Comparison of ENCODE assay signal across 13 cellular contexts in the genomic region with DNA sequence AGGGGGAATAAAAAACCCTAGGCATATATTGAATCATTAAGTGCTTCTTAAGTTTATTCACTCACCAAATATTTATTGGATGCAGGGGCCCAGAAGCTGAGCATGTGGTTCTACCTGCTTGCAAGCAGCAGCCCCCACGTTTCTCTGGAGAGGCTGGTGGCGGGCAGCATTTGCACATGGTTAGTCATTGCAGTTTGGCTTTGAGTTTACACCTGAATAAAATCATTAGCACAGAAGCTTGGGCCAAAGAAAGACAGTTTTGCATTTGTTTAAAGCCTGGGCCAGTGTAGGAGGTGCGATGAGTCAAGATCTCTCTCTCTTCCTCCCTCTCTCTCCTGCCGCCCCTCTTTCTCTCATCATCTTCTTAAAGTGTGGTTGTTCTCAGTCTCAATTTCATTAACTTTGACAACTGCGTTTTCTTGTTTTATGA.
DNase-seq lines count a peak whose midpoint lies in the region; ATAC-seq, FAIRE-seq and TF ChIP-seq lines count a peak whose summit lies in the region.
"Had no signal": no experiment of that assay in that cellular context is flagged by ENCODE, and none has a peak within 500 bp of the region (broad histone marks: within the 10 kb centered on the region; RNA-seq: fewer than 3 reads in every experiment).

No MANE protein-coding gene starts in this region.

- peaks cover 7% of the 10 kb centered on the region for H3K4me1 Mint-ChIP-seq in activated naive CD4-positive, alpha-beta T cell treated with anti-CD3 and anti-CD28 coated beads, Interleukin-2, amount 50 U/mL, for 24 hours
- H3K4me1 Mint-ChIP-seq in nephron: peaks cover 79% of the 10 kb centered on the region
- H3K4me1 Mint-ChIP-seq: stimulated activated naive B cell treated with anti-CD40 and anti-IgM and Interleukin-4, amounts not matched to agents 10 μg/mL and 1 μg/mL and 100 μg/mL, for 72 hours had no signal

- no peak overlapping the region for H3K4me3 Mint-ChIP-seq in activated naive CD4-positive, alpha-beta T cell treated with anti-CD3 and anti-CD28 coated beads, Interleukin-2, amount 50 U/mL, for 24 hours
- H3K4me3 Mint-ChIP-seq in nephron: peak overlapping the region in 2 of 3 experiments; percentile 46 to 64
- H3K4me3 Mint-ChIP-seq: stimulated activated naive B cell treated with anti-CD40 and anti-IgM and Interleukin-4, amounts not matched to agents 10 μg/mL and 1 μg/mL and 100 μg/mL, for 72 hours had no signal

- TF ChIP-seq CTCF in H1 (IDR thresholded peaks at IDR 0.05; ENCODE audit: control extremely low read depth in 1 of 3, insufficient read depth in 1 of 3, low read depth in 1 of 3, low read length in 3 of 3) (no peak), nephron (IDR thresholded peaks at IDR 0.05; ENCODE audit: unreplicated experiment in 3 of 3) (no peak), thoracic aorta (IDR thresholded peaks at IDR 0.05) (no peak), psoas muscle (IDR thresholded peaks at IDR 0.05) (no peak), A673 (conservative IDR thresholded peaks at IDR 0.05; ENCODE audit: low read depth, low read length) (no peak)

- TF ChIP-seq POLR2A in H1 (IDR thresholded peaks at IDR 0.05; ENCODE audit: control extremely low read depth in 1 of 2, low read depth in 2 of 2, low read length in 2 of 2): peak in 1 of 2 experiments; percentile 39; a peak in 2 of 3 replicates

- peaks cover 0 to 41% of the 10 kb centered on the region in 2 experiments; a peak in 3 of 4 replicates for H3K79me2 ChIP-seq in H1 (ENCODE audit: control insufficient read depth in 1 of 2, insufficient read depth in 2 of 2, low read length in 2 of 2)

- peak overlapping the region; percentile 63; the same call in 1 of the 2 replicates for H3K27ac ChIP-seq in H1 (ENCODE audit: low read depth, low read length)
- peak overlapping the region; percentile 29 to 59 for H3K27ac ChIP-seq in thoracic aorta
- no peak overlapping the region for H3K27ac ChIP-seq in psoas muscle
- H3K27ac ChIP-seq in A673 (ENCODE audit: low read depth, low read length, poor library complexity, severe bottlenecking): no peak overlapping the region

- H3K27me3 ChIP-seq in H1 (replicated peaks in 1 of 4; ENCODE audit: control insufficient read depth in 3 of 4, extremely low read depth in 1 of 4, insufficient read depth in 3 of 4, low read length in 3 of 4) (no peaks in the 10 kb centered on the region), thoracic aorta (replicated peaks; ENCODE audit: insufficient read depth) (no peaks in the 10 kb centered on the region), psoas muscle (ENCODE audit: insufficient read depth in 3 of 3, low read length in 2 of 3) (no peaks in the 10 kb centered on the region), A673 (replicated peaks; ENCODE audit: insufficient read depth, low read depth, low read length, poor library complexity) (no peaks in the 10 kb centered on the region)

- peak overlapping the region; percentile 34 for H2BK120ac ChIP-seq in H1 (replicated peaks; ENCODE audit: low read depth, low read length)

- POLR2A ChIA-PET in H1 (lab: Charles Lee; ENCODE audit: partially characterized antibody) (interaction anchor here (0.7 to 2.5 kb wide), 8 partner anchors 9 to 92 kb away, joined by 3 to 15 read pairs (median 3); no protein-coding TSS in a partner anchor), A673 (lab: Charles Lee; ENCODE audit: low non-redundant PET) (no interaction called here)

- H3K9me3 Mint-ChIP-seq in activated naive CD4-positive, alpha-beta T cell treated with anti-CD3 and anti-CD28 coated beads, Interleukin-2, amount 50 U/mL, for 24 hours: no peaks in the 10 kb centered on the region
- peaks cover 6% of the 10 kb centered on the region for H3K9me3 Mint-ChIP-seq in nephron

- no peak overlapping the region for H3K4ac ChIP-seq in H1 (replicated peaks; ENCODE audit: insufficient read length, low read depth, low read length)

- peak overlapping the region; percentile 96 for H3K18ac ChIP-seq in H1 (ENCODE audit: extremely low read depth, low read length)

- H3K23me2 ChIP-seq in H1 (ENCODE audit: low read depth, low read length): no peaks in the 10 kb centered on the region

- H2BK5ac ChIP-seq in H1 (ENCODE audit: low read depth, low read length): peak overlapping the region; percentile 97; the same call in 1 of the 2 replicates

- H3K27me3 Mint-ChIP-seq in activated naive CD4-positive, alpha-beta T cell treated with anti-CD3 and anti-CD28 coated beads, Interleukin-2, amount 50 U/mL, for 24 hours: no peaks in the 10 kb centered on the region
- H3K27me3 Mint-ChIP-seq in nephron (ENCODE audit: low read depth): no peaks in the 10 kb centered on the region

- 0 out of 2 replicates have a peak overlapping the region, but pooled peaks have one; percentile 1 for H2BK20ac ChIP-seq in H1 (ENCODE audit: low read length)

- peak overlapping the region; percentile 56; the same call in 1 of the 2 replicates for H2BK12ac ChIP-seq in H1 (ENCODE audit: low read depth, low read length)

- no peak overlapping the region for H2AK5ac ChIP-seq in H1 (ENCODE audit: low read depth, low read length)

- peak; percentile 28 for FAIRE-seq in H1 (lab: Jason Lieb, UNC)

- peak overlapping the region; percentile 2 for H3K27ac Mint-ChIP-seq in activated naive CD4-positive, alpha-beta T cell treated with anti-CD3 and anti-CD28 coated beads, Interleukin-2, amount 50 U/mL, for 24 hours
- peak overlapping the region; percentile 91 to 96 (median 95) for H3K27ac Mint-ChIP-seq in nephron
- H3K27ac Mint-ChIP-seq: stimulated activated naive B cell treated with anti-CD40 and anti-IgM and Interleukin-4, amounts not matched to agents 10 μg/mL and 1 μg/mL and 100 μg/mL, for 72 hours had no signal

- no peak overlapping the region for H3K56ac ChIP-seq in H1 (replicated peaks; ENCODE audit: insufficient read length, low read depth, low read length)

- no peak overlapping the region for H2AFZ ChIP-seq in H1 (ENCODE audit: low read length)

- no TSS peak for BruUV-seq in A673 (replicated peaks; lab: Mats Ljungman, UMichigan)

- peaks cover 4% of the 10 kb centered on the region; the same call in 1 of the 2 replicates for H3K79me1 ChIP-seq in H1 (ENCODE audit: low read depth, low read length)

- no peaks in the 10 kb centered on the region for H4K20me1 ChIP-seq in H1 (replicated peaks in 1 of 2; ENCODE audit: control insufficient read depth in 1 of 2, insufficient read depth in 2 of 2, low read length in 2 of 2)

- no peak overlapping the region for H4K8ac ChIP-seq in H1 (ENCODE audit: extremely low read depth, insufficient read depth, low read length)

- H3K4me2 ChIP-seq in H1 (ENCODE audit: insufficient read depth in 1 of 2, low read depth in 2 of 2, low read length in 2 of 2): peak overlapping the region; percentile 49 to 56
- H3K4me2 ChIP-seq: SK-N-SH had no signal

- H3K36me3 ChIP-seq in H1 (ENCODE audit: control insufficient read depth in 2 of 4, insufficient read depth in 4 of 4, low read length in 3 of 4): peaks cover 0 to 16% (median 0%) of the 10 kb centered on the region in 4 experiments; a peak in 2 of 8 replicates
- no peaks in the 10 kb centered on the region for H3K36me3 ChIP-seq in thoracic aorta
- H3K36me3 ChIP-seq in psoas muscle (ENCODE audit: insufficient read depth in 1 of 2, low read depth in 1 of 2): peaks cover 2 to 16% of the 10 kb centered on the region in 2 donors
- H3K36me3 ChIP-seq in A673 (ENCODE audit: insufficient read depth, low read length, poor library complexity, severe bottlenecking): no peaks in the 10 kb centered on the region

- H4K91ac ChIP-seq in H1 (replicated peaks; ENCODE audit: insufficient read length, low read length): peak overlapping the region; percentile 9

- CTCF ChIA-PET in H1 (lab: Charles Lee; ENCODE audit: partially characterized antibody) (no interaction called here), A673 (lab: Charles Lee) (no interaction called here)

- H3K4me1 ChIP-seq in H1 (replicated peaks in 1 of 4; ENCODE audit: control insufficient read depth in 3 of 4, insufficient read depth in 4 of 4, low read length in 3 of 4): peaks cover 8 to 27% (median 23%) of the 10 kb centered on the region in 4 experiments
- H3K4me1 ChIP-seq in thoracic aorta (ENCODE audit: control insufficient read depth in 1 of 2, low read depth in 2 of 2): peaks cover 28 to 63% of the 10 kb centered on the region in 2 donors
- H3K4me1 ChIP-seq in psoas muscle: peaks cover 16% of the 10 kb centered on the region
- H3K4me1 ChIP-seq in A673 (ENCODE audit: insufficient read depth, low read length, poor library complexity, severe bottlenecking): no peaks in the 10 kb centered on the region

- 6% methylated on average over 5 of the region's 5 CpGs; no CpG with 5 or more reads in 1 of the 2 experiments for WGBS in H1 (ENCODE audit: extremely low coverage in 1 of 2, insufficient coverage in 1 of 2, insufficient read length in 1 of 2, insufficient replicate concordance in 2 of 2, low coverage in 1 of 2, low lambda C conversion rate in 2 of 2, missing lambda C conversion rate in 1 of 2), 2 experiments
- WGBS in psoas muscle, 3 donors: 77 to 83% (median 80%) methylated on average over 5 of the region's 5 CpGs

- H3K9ac ChIP-seq in H1 (replicated peaks in 1 of 4; ENCODE audit: extremely low read depth in 1 of 4, low read depth in 3 of 4, low read length in 3 of 4): no peak overlapping the region
- H3K9ac ChIP-seq: SK-N-SH had no signal

- H3K4me3 ChIP-seq in H1 (ENCODE audit: extremely low read depth in 1 of 4, insufficient read depth in 2 of 4, low read depth in 3 of 4, low read length in 4 of 4) (peak overlapping the region in 1 of 4 experiments; percentile 39; a peak in 2 of 8 replicates), thoracic aorta (no peak overlapping the region), psoas muscle (no peak overlapping the region), A673 (ENCODE audit: low read depth, low read length, poor library complexity, severe bottlenecking) (no peak overlapping the region)

- no peak for TF ChIP-seq EP300 in H1 (IDR thresholded peaks at IDR 0.05; ENCODE audit: borderline replicate concordance in 1 of 2, low read depth in 2 of 2, low read length in 2 of 2)

- H2BK15ac ChIP-seq in H1 (ENCODE audit: low read length): no peak overlapping the region

- DNase-seq in activated naive CD4-positive, alpha-beta T cell treated with anti-CD3 and anti-CD28 coated beads, Interleukin-2, amount 50 U/mL, for 16 hours: no peak
- DNase-seq in H1 (ENCODE audit: low read depth in 1 of 2, low spot score in 2 of 2): no peak
- DNase-seq in thoracic aorta (ENCODE audit: low spot score): no peak
- no peak for DNase-seq in psoas muscle
- DNase-seq in A673 (ENCODE audit: low spot score): no peak
- DNase-seq in NCI-H2029 (lab: John Stamatoyannopoulos, UW): no peak
- DNase-seq: cerebellar nuclear complex; DMS79; NCI-H774; SK-N-SH; stimulated activated naive B cell treated with anti-CD40 and anti-IgM and Interleukin-4, amounts not matched to agents 10 μg/mL and 1 μg/mL and 100 μg/mL, for 72 hours had no signal

- H3K9me3 ChIP-seq in H1 (ENCODE audit: insufficient read depth in 2 of 2, low read depth in 1 of 2, low read length in 1 of 2) (0 out of 4 replicates have a peak, but pooled peaks cover 0 to 4% of the 10 kb centered on the region in 2 experiments), thoracic aorta (no peaks in the 10 kb centered on the region), psoas muscle (no peaks in the 10 kb centered on the region), A673 (ENCODE audit: low read depth, low read length, poor library complexity, severe bottlenecking) (no peaks in the 10 kb centered on the region)

- intact Hi-C loops in psoas muscle (cut with DNase I): no loop called here
- intact Hi-C loops in A673 (cut with micrococcal nuclease; ENCODE audit: unreplicated experiment): no loop called here

- H3K14ac ChIP-seq in H1 (ENCODE audit: insufficient read length): no peak overlapping the region

- ATAC-seq in thoracic aorta (ENCODE audit: insufficient number of reproducible peaks, low FRiP score, low read depth) (no peak), psoas muscle (no peak)
- ATAC-seq: stimulated activated naive B cell treated with anti-CD40 and anti-IgM and Interleukin-4, amounts not matched to agents 10 μg/mL and 1 μg/mL and 100 μg/mL, for 72 hours had no signal

- peak overlapping the region; percentile 81 for H4K5ac ChIP-seq in H1 (ENCODE audit: insufficient read length, low read depth, low read length)

- H3K36me3 Mint-ChIP-seq in activated naive CD4-positive, alpha-beta T cell treated with anti-CD3 and anti-CD28 coated beads, Interleukin-2, amount 50 U/mL, for 24 hours: peaks cover 9% of the 10 kb centered on the region
- H3K36me3 Mint-ChIP-seq in nephron (ENCODE audit: low read depth): peaks cover 68% of the 10 kb centered on the region

- no peak overlapping the region for H3K23ac ChIP-seq in H1 (ENCODE audit: insufficient read length)

- TF ChIP-seq RAD21 in H1 (IDR thresholded peaks at IDR 0.05 in 1 of 2, conservative IDR thresholded peaks at IDR 0.05 in 1 of 2; ENCODE audit: low read depth in 2 of 2, low read length in 2 of 2): 0 out of 4 replicates have a peak, but pooled peaks of 1 of the 2 experiments have one; percentile 4

Comparison
In these comparisons a context has a peak if more than half of its experiments do, and no peak if none do; other contexts are left out.
1. H3K27ac ChIP-seq: peak in H1 (single experiment) and thoracic aorta (2 of 2); none in psoas muscle (single experiment) and A673 (single experiment).